17 cellular contexts compared by ENCODE assay signal in the genomic region with DNA sequence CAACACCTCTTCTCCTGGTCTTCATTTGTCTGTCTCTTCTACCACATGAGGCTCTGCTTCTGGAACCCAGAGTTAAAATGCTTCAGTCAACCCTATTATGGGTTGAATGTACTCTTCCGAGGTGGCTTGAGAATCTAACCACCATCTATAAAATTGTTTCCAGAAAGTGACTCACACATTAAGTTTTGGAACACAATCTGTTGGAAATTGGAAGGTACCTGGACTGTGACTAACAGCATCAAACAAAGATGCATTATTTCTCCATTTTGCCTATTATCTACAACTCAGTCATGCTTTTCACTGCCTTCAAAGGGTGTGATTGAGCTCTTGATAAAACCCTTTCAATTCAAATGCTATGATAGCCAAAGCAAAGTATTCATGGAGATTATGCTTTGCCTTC.
"Had no signal": no experiment of that assay in that cellular context is flagged by ENCODE, and none has a peak within 500 bp of the region (broad histone marks: within the 10 kb centered on the region; RNA-seq: fewer than 3 reads in every experiment).

No MANE protein-coding gene starts in this region.

- H3K27me3 Mint-ChIP-seq: effector memory CD8-positive, alpha-beta T cell; stimulated activated memory B cell treated with anti-CD40 and anti-IgM and Interleukin-4, amounts not matched to agents 10 μg/mL and 1 μg/mL and 100 μg/mL, for 72 hours; stimulated activated naive CD8-positive, alpha-beta T cell treated with anti-CD3 and anti-CD28 coated beads, Interleukin-15, Interleukin-2, amounts not matched to agents 100 ng/mL and 50 ng/mL, for 24 hours had no signal

- H3K27ac Mint-ChIP-seq: effector memory CD8-positive, alpha-beta T cell; naive thymus-derived CD8-positive, alpha-beta T cell; stimulated activated memory B cell treated with anti-CD40 and anti-IgM and Interleukin-4, amounts not matched to agents 10 μg/mL and 1 μg/mL and 100 μg/mL, for 72 hours; stimulated activated naive CD8-positive, alpha-beta T cell treated with anti-CD3 and anti-CD28 coated beads, Interleukin-15, Interleukin-2, amounts not matched to agents 100 ng/mL and 50 ng/mL, for 24 hours had no signal

- H3K9me3 ChIP-seq: esophagus muscularis mucosa, mucosa of descending colon, neutrophil, psoas muscle, right lobe of liver, tibial artery, upper lobe of left lung, uterus had no signal

- H3K36me3 Mint-ChIP-seq: naive thymus-derived CD8-positive, alpha-beta T cell; stimulated activated memory B cell treated with anti-CD40 and anti-IgM and Interleukin-4, amounts not matched to agents 10 μg/mL and 1 μg/mL and 100 μg/mL, for 72 hours had no signal

- H3K4me1 ChIP-seq: esophagus muscularis mucosa, psoas muscle, right lobe of liver, tibial artery, upper lobe of left lung, uterus had no signal

- H3K4me1 Mint-ChIP-seq: naive thymus-derived CD8-positive, alpha-beta T cell; stimulated activated memory B cell treated with anti-CD40 and anti-IgM and Interleukin-4, amounts not matched to agents 10 μg/mL and 1 μg/mL and 100 μg/mL, for 72 hours had no signal

- H3K27ac ChIP-seq: epithelial cell of prostate, esophagus muscularis mucosa, neutrophil, psoas muscle, right lobe of liver, tibial artery, upper lobe of left lung, uterus had no signal

- ATAC-seq: effector memory CD8-positive, alpha-beta T cell; mucosa of descending colon; naive thymus-derived CD8-positive, alpha-beta T cell; psoas muscle; right lobe of liver; stimulated activated memory B cell treated with anti-CD40 and anti-IgM and Interleukin-4, amounts not matched to agents 10 μg/mL and 1 μg/mL and 100 μg/mL, for 72 hours had no signal

- DNase-seq: effector memory CD8-positive, alpha-beta T cell; mucosa of descending colon; naive thymus-derived CD8-positive, alpha-beta T cell; psoas muscle; retina; right lobe of liver; stimulated activated CD4-positive, alpha-beta T cell treated with anti-CD3 and anti-CD28 coated beads, Interleukin-15, amount 100 ng/mL, for 24 hours; stimulated activated CD4-positive, alpha-beta T cell treated with anti-CD3 and anti-CD28 coated beads, Interleukin-1b, Interleukin-23, amount 100 ng/mL, for 48 hours; stimulated activated CD4-positive, alpha-beta T cell treated with anti-CD3 and anti-CD28 coated beads, Interleukin-4, amount 100 ng/mL, for 24 hours; tibial artery; upper lobe of left lung; uterus had no signal

- H3K27me3 ChIP-seq: esophagus muscularis mucosa, neutrophil, right lobe of liver, tibial artery, upper lobe of left lung, uterus had no signal

- H3K4me3 Mint-ChIP-seq: effector memory CD8-positive, alpha-beta T cell; naive thymus-derived CD8-positive, alpha-beta T cell; stimulated activated memory B cell treated with anti-CD40 and anti-IgM and Interleukin-4, amounts not matched to agents 10 μg/mL and 1 μg/mL and 100 μg/mL, for 72 hours; stimulated activated naive CD8-positive, alpha-beta T cell treated with anti-CD3 and anti-CD28 coated beads, Interleukin-15, Interleukin-2, amounts not matched to agents 100 ng/mL and 50 ng/mL, for 24 hours had no signal

- H3K36me3 ChIP-seq: esophagus muscularis mucosa, neutrophil, right lobe of liver, tibial artery, upper lobe of left lung, uterus had no signal

- H3K9me3 Mint-ChIP-seq: stimulated activated memory B cell treated with anti-CD40 and anti-IgM and Interleukin-4, amounts not matched to agents 10 μg/mL and 1 μg/mL and 100 μg/mL, for 72 hours; stimulated activated naive CD8-positive, alpha-beta T cell treated with anti-CD3 and anti-CD28 coated beads, Interleukin-15, Interleukin-2, amounts not matched to agents 100 ng/mL and 50 ng/mL, for 24 hours had no signal

- H3K4me3 ChIP-seq: esophagus muscularis mucosa, mucosa of descending colon, psoas muscle, right lobe of liver, tibial artery, upper lobe of left lung, uterus had no signal
